ENCODE assay signal across 1 cellular context in the genomic region with DNA sequence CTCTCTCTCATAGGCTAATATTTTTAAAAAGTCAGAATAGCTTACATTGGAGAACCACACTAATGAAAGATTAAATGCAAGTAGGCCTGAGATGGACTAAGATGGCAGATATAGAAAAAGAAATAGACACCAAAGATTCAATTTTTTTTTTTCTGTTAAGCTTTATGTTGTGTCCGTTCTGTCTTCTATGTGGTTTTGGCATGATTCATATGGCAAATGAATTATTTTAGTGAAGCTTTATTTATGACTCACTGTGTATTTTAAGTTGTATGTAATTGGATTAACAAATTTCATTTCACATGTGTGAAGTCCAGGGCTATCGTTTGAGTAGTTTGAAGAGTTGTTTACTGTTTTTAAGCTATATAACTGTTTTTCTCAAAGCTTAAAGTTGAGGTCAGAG.
TF ChIP-seq lines count a peak whose summit lies in the region.

No MANE protein-coding gene starts in this region.

TF ChIP-seq in SK-N-SH, 30 proteins besides CTCF, POLR2A, EP300 and RAD21:
- TF ChIP-seq CHD2 (IDR thresholded peaks at IDR 0.05; ENCODE audit: low read length, partially characterized antibody) (no peak), JUND (IDR thresholded peaks at IDR 0.05) (peak; percentile 46), FOSL2 (IDR thresholded peaks at IDR 0.05; ENCODE audit: borderline replicate concordance, low read depth) (peak; percentile 64; the same call in 1 of the 2 replicates), TAF1 (IDR thresholded peaks at IDR 0.05; ENCODE audit: borderline replicate concordance, low read depth, low read length) (no peak), TEAD4 (IDR thresholded peaks at IDR 0.05; ENCODE audit: borderline replicate concordance, insufficient read depth) (no peak), RCOR1 (IDR thresholded peaks at IDR 0.05; ENCODE audit: low read length) (no peak), YY1 (IDR thresholded peaks at IDR 0.05; ENCODE audit: low read depth) (no peak), MEF2A (IDR thresholded peaks at IDR 0.05; ENCODE audit: borderline replicate concordance, low read depth) (peak; percentile 47; the same call in 1 of the 2 replicates), TCF12 (IDR thresholded peaks at IDR 0.05) (peak; percentile 36; the same call in 1 of the 2 replicates), ELF1 (IDR thresholded peaks at IDR 0.05) (no peak)
